1 cellular context compared by ENCODE assay signal in genomic region chr15:75836953-75837321, GRCh38.
TF ChIP-seq lines count a peak whose summit lies in the region.

No MANE protein-coding gene starts in this region.

TF ChIP-seq in HepG2, 621 proteins besides CTCF, POLR2A, EP300 and RAD21 (continued from another document):
- TF ChIP-seq, protein P1, sequence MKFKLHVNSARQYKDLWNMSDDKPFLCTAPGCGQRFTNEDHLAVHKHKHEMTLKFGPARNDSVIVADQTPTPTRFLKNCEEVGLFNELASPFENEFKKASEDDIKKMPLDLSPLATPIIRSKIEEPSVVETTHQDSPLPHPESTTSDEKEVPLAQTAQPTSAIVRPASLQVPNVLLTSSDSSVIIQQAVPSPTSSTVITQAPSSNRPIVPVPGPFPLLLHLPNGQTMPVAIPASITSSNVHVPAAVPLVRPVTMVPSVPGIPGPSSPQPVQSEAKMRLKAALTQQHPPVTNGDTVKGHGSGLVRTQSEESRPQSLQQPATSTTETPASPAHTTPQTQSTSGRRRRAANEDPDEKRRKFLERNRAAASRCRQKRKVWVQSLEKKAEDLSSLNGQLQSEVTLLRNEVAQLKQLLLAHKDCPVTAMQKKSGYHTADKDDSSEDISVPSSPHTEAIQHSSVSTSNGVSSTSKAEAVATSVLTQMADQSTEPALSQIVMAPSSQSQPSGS (CRISPR knock-in tag; IDR thresholded peaks at IDR 0.05) = no peak
- TF ChIP-seq, protein P2, sequence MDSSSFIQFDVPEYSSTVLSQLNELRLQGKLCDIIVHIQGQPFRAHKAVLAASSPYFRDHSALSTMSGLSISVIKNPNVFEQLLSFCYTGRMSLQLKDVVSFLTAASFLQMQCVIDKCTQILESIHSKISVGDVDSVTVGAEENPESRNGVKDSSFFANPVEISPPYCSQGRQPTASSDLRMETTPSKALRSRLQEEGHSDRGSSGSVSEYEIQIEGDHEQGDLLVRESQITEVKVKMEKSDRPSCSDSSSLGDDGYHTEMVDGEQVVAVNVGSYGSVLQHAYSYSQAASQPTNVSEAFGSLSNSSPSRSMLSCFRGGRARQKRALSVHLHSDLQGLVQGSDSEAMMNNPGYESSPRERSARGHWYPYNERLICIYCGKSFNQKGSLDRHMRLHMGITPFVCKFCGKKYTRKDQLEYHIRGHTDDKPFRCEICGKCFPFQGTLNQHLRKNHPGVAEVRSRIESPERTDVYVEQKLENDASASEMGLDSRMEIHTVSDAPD (CRISPR knock-in tag; IDR thresholded peaks at IDR 0.05) = no peak
- no peak for TF ChIP-seq ZNF317 (CRISPR knock-in tag; IDR thresholded peaks at IDR 0.05)
- TF ChIP-seq THAP9 (CRISPR knock-in tag; IDR thresholded peaks at IDR 0.05; ENCODE audit: borderline replicate concordance) = no peak
- no peak for TF ChIP-seq KAT8 (CRISPR knock-in tag; IDR thresholded peaks at IDR 0.05)
- TF ChIP-seq, protein P3, sequence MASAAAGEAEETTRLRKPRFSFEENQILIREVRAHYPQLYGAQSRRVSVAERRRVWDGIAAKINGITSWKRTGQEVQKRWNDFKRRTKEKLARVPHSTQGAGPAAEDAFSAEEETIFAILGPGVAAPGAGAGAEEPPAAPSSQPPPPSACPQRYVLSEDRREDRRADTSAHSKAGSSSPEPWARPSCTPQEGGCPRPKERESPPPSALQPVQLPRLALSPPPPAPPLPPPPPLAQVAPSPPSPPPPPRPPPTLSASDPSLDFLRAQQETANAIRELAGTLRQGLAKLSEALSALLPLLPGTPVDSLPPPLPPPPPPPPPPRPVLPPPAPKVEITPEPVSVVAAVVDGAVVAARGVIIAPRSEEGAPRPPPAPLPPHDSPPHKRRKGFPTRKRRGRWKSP (CRISPR knock-in tag; IDR thresholded peaks at IDR 0.05) = no peak
